ENCODE assay signal across 1 cellular context in the genomic region with DNA sequence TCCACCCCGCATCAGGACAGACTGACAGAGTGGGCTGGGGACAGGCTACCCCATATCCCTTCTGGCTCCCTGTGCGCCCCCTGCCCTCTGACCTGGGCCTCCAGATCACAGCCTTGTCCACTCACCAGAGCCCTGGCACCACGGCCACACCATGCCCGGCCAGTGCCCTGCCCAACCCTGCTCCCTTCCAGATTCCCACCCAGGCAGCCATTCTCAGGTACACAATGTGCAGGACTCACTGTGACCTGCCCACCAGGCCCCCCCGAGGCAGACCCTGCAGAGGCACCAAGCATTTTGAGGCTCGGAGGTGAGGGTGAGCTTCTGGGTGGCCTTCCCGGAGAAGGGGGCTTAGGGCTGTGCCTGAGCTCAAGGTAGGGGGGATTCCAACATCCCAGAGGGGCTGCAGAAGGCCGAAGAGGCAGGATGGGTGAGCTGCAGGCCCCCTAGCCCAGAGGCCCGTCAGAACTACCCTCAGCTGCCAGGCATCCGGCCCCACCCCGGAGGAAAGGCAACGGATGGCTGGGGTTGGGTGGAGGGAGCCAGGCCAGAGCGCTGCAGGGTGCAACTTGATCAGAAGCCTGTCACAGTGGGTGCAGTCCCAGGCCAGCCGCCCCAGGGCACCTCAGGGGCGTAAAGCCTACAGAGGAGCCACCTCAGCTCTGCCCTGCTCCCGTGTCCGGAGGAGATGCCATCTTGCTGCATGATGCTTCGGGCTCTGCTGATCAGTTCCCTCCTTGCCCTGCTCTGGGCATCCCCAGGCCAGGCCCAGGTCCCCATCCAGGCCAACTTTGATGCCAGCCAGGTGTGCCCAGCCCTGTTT.
TF ChIP-seq lines count a peak whose summit lies in the region.

A gene (plus strand): TSS at position 762 of the 820 bp plus-strand sequence. CDS start 594 bp downstream, outside the sequence.

TF ChIP-seq in WTC11, 78 proteins besides CTCF, POLR2A, EP300 and RAD21 (continued from another document):
- TF ChIP-seq, protein P1, sequence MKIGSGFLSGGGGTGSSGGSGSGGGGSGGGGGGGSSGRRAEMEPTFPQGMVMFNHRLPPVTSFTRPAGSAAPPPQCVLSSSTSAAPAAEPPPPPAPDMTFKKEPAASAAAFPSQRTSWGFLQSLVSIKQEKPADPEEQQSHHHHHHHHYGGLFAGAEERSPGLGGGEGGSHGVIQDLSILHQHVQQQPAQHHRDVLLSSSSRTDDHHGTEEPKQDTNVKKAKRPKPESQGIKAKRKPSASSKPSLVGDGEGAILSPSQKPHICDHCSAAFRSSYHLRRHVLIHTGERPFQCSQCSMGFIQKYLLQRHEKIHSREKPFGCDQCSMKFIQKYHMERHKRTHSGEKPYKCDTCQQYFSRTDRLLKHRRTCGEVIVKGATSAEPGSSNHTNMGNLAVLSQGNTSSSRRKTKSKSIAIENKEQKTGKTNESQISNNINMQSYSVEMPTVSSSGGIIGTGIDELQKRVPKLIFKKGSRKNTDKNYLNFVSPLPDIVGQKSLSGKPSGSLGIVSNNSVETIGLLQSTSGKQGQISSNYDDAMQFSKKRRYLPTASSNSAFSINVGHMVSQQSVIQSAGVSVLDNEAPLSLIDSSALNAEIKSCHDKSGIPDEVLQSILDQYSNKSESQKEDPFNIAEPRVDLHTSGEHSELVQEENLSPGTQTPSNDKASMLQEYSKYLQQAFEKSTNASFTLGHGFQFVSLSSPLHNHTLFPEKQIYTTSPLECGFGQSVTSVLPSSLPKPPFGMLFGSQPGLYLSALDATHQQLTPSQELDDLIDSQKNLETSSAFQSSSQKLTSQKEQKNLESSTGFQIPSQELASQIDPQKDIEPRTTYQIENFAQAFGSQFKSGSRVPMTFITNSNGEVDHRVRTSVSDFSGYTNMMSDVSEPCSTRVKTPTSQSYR (CRISPR knock-in tag; IDR thresholded peaks at IDR 0.05) = no peak
- TF ChIP-seq SOX15 (CRISPR knock-in tag; IDR thresholded peaks at IDR 0.05) (no peak), RORB (CRISPR knock-in tag; IDR thresholded peaks at IDR 0.05) (no peak), ZNF232 (CRISPR knock-in tag; IDR thresholded peaks at IDR 0.05) (no peak)
- TF ChIP-seq, protein P2, sequence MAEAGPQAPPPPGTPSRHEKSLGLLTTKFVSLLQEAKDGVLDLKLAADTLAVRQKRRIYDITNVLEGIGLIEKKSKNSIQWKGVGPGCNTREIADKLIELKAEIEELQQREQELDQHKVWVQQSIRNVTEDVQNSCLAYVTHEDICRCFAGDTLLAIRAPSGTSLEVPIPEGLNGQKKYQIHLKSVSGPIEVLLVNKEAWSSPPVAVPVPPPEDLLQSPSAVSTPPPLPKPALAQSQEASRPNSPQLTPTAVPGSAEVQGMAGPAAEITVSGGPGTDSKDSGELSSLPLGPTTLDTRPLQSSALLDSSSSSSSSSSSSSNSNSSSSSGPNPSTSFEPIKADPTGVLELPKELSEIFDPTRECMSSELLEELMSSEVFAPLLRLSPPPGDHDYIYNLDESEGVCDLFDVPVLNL (CRISPR knock-in tag; IDR thresholded peaks at IDR 0.05; ENCODE audit: borderline replicate concordance, low read depth) = no peak
- TF ChIP-seq, protein P3, sequence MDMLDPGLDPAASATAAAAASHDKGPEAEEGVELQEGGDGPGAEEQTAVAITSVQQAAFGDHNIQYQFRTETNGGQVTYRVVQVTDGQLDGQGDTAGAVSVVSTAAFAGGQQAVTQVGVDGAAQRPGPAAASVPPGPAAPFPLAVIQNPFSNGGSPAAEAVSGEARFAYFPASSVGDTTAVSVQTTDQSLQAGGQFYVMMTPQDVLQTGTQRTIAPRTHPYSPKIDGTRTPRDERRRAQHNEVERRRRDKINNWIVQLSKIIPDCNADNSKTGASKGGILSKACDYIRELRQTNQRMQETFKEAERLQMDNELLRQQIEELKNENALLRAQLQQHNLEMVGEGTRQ (CRISPR knock-in tag; IDR thresholded peaks at IDR 0.05) = no peak
- TF ChIP-seq, protein P4, sequence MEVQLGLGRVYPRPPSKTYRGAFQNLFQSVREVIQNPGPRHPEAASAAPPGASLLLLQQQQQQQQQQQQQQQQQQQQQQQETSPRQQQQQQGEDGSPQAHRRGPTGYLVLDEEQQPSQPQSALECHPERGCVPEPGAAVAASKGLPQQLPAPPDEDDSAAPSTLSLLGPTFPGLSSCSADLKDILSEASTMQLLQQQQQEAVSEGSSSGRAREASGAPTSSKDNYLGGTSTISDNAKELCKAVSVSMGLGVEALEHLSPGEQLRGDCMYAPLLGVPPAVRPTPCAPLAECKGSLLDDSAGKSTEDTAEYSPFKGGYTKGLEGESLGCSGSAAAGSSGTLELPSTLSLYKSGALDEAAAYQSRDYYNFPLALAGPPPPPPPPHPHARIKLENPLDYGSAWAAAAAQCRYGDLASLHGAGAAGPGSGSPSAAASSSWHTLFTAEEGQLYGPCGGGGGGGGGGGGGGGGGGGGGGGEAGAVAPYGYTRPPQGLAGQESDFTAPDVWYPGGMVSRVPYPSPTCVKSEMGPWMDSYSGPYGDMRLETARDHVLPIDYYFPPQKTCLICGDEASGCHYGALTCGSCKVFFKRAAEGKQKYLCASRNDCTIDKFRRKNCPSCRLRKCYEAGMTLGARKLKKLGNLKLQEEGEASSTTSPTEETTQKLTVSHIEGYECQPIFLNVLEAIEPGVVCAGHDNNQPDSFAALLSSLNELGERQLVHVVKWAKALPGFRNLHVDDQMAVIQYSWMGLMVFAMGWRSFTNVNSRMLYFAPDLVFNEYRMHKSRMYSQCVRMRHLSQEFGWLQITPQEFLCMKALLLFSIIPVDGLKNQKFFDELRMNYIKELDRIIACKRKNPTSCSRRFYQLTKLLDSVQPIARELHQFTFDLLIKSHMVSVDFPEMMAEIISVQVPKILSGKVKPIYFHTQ (CRISPR knock-in tag; IDR thresholded peaks at IDR 0.05) = no peak
- TF ChIP-seq, protein P5, sequence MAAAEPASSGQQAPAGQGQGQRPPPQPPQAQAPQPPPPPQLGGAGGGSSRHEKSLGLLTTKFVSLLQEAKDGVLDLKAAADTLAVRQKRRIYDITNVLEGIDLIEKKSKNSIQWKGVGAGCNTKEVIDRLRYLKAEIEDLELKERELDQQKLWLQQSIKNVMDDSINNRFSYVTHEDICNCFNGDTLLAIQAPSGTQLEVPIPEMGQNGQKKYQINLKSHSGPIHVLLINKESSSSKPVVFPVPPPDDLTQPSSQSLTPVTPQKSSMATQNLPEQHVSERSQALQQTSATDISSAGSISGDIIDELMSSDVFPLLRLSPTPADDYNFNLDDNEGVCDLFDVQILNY (CRISPR knock-in tag; IDR thresholded peaks at IDR 0.05) = no peak
- TF ChIP-seq, protein P6, sequence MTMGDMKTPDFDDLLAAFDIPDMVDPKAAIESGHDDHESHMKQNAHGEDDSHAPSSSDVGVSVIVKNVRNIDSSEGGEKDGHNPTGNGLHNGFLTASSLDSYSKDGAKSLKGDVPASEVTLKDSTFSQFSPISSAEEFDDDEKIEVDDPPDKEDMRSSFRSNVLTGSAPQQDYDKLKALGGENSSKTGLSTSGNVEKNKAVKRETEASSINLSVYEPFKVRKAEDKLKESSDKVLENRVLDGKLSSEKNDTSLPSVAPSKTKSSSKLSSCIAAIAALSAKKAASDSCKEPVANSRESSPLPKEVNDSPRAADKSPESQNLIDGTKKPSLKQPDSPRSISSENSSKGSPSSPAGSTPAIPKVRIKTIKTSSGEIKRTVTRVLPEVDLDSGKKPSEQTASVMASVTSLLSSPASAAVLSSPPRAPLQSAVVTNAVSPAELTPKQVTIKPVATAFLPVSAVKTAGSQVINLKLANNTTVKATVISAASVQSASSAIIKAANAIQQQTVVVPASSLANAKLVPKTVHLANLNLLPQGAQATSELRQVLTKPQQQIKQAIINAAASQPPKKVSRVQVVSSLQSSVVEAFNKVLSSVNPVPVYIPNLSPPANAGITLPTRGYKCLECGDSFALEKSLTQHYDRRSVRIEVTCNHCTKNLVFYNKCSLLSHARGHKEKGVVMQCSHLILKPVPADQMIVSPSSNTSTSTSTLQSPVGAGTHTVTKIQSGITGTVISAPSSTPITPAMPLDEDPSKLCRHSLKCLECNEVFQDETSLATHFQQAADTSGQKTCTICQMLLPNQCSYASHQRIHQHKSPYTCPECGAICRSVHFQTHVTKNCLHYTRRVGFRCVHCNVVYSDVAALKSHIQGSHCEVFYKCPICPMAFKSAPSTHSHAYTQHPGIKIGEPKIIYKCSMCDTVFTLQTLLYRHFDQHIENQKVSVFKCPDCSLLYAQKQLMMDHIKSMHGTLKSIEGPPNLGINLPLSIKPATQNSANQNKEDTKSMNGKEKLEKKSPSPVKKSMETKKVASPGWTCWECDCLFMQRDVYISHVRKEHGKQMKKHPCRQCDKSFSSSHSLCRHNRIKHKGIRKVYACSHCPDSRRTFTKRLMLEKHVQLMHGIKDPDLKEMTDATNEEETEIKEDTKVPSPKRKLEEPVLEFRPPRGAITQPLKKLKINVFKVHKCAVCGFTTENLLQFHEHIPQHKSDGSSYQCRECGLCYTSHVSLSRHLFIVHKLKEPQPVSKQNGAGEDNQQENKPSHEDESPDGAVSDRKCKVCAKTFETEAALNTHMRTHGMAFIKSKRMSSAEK (CRISPR knock-in tag; IDR thresholded peaks at IDR 0.05; ENCODE audit: borderline replicate concordance) = no peak
- TF ChIP-seq, protein P7, sequence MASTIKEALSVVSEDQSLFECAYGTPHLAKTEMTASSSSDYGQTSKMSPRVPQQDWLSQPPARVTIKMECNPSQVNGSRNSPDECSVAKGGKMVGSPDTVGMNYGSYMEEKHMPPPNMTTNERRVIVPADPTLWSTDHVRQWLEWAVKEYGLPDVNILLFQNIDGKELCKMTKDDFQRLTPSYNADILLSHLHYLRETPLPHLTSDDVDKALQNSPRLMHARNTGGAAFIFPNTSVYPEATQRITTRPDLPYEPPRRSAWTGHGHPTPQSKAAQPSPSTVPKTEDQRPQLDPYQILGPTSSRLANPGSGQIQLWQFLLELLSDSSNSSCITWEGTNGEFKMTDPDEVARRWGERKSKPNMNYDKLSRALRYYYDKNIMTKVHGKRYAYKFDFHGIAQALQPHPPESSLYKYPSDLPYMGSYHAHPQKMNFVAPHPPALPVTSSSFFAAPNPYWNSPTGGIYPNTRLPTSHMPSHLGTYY (CRISPR knock-in tag; IDR thresholded peaks at IDR 0.05) = no peak
